In genomic region chr5:32233220-32233695, GRCh38 we compare ENCODE assay signal across 11 cellular contexts. TPM values are rescaled to one million over a fixed set of nuclear protein-coding genes. Genes with fewer than 3 reads are reported as not detected.
A peak's percentile ranks its signal among the peaks of the same experiment; 100 is the strongest.
DNase-seq lines count a peak whose midpoint lies in the region; ATAC-seq, FAIRE-seq and TF ChIP-seq lines count a peak whose summit lies in the region.
"Had no signal": no experiment of that assay in that cellular context is flagged by ENCODE, and none has a peak within 500 bp of the region (broad histone marks: within the 10 kb centered on the region; RNA-seq: fewer than 3 reads in every experiment).

No MANE protein-coding gene starts in this region.

- H3K4me3 ChIP-seq in GM23338 (no peak overlapping the region), WERI-Rb-1 (ENCODE audit: low read depth, low read length) (no peak overlapping the region), kidney (ENCODE audit: low read length in 2 of 2) (no peak overlapping the region), smooth muscle cell (no peak overlapping the region), neuronal stem cell (ENCODE audit: low read length in 2 of 2) (no peak overlapping the region)

- H2BK15ac ChIP-seq in neuronal stem cell (ENCODE audit: low read length): no peak overlapping the region

- H3K14ac ChIP-seq in neuronal stem cell (ENCODE audit: low read length): no peak overlapping the region

- no peak overlapping the region for H4K8ac ChIP-seq in neuronal stem cell (ENCODE audit: low read depth, low read length)

- H3K9ac ChIP-seq in kidney (ENCODE audit: low read length in 2 of 2) (peak overlapping the region in 1 of 2 donors; percentile 24), smooth muscle cell (ENCODE audit: low read depth) (no peak overlapping the region), neuronal stem cell (ENCODE audit: low read depth, low read length, poor library complexity) (no peak overlapping the region)

- no peak overlapping the region for H2AFZ ChIP-seq in GM23338
- H2AFZ ChIP-seq in smooth muscle cell (ENCODE audit: low read depth): no peak overlapping the region
- no peak overlapping the region for H2AFZ ChIP-seq in neuronal stem cell (ENCODE audit: low read length)

- no peak overlapping the region for H3K4me2 ChIP-seq in GM23338
- peak overlapping the region; percentile 32 for H3K4me2 ChIP-seq in smooth muscle cell
- H3K4me2 ChIP-seq in neuronal stem cell (ENCODE audit: insufficient read depth, low read length, poor library complexity, severe bottlenecking): no peak overlapping the region

- peaks cover 8% of the 10 kb centered on the region for H3K27me3 Mint-ChIP-seq in GM23338 (ENCODE audit: insufficient read depth, low read depth, poor library complexity)
- H3K27me3 Mint-ChIP-seq: activated CD8-positive, alpha-beta memory T cell treated with anti-CD3 and anti-CD28 coated beads, Interleukin-2, amount 10 ng/mL, durations not matched to agents 7 days and 5 days; naive B cell had no signal

- peaks cover 59% of the 10 kb centered on the region for H3K36me3 Mint-ChIP-seq in GM23338 (ENCODE audit: low read depth)

- no peak overlapping the region for H3K23ac ChIP-seq in neuronal stem cell (ENCODE audit: low read depth, low read length, poor library complexity)

- H3K79me2 ChIP-seq in GM23338 (replicated peaks; ENCODE audit: insufficient read depth) (no peaks in the 10 kb centered on the region), smooth muscle cell (ENCODE audit: low read depth) (no peaks in the 10 kb centered on the region)

- ATAC-seq in GM23338: no peak
- ATAC-seq in GM21447 (IDR thresholded peaks at IDR 0.05; ENCODE audit: unreplicated experiment): no peak
- no peak for ATAC-seq in GM18511 (IDR thresholded peaks at IDR 0.05; ENCODE audit: unreplicated experiment)
- ATAC-seq in GM21717 (IDR thresholded peaks at IDR 0.05; ENCODE audit: unreplicated experiment): no peak

- no peak overlapping the region for H4K91ac ChIP-seq in neuronal stem cell (ENCODE audit: low read depth, low read length, poor library complexity)

- H3K4ac ChIP-seq in neuronal stem cell (ENCODE audit: low read length): no peak overlapping the region

- WGBS in smooth muscle cell (ENCODE audit: low lambda C conversion rate): 85% methylated on average over 3 of the region's 3 CpGs
- no CpG with 5 or more reads among the region's 3 CpGs for WGBS in neuronal stem cell (ENCODE audit: extremely low coverage in 2 of 2, insufficient read length in 2 of 2, insufficient replicate concordance in 1 of 2), 2 donors

- H3K18ac ChIP-seq in neuronal stem cell (ENCODE audit: low read length): no peak overlapping the region

- H3K36me3 ChIP-seq in GM23338 (ENCODE audit: insufficient read depth) (peaks cover 8% of the 10 kb centered on the region), WERI-Rb-1 (peaks cover 34% of the 10 kb centered on the region), kidney (ENCODE audit: control insufficient read depth in 1 of 2, insufficient read depth in 2 of 2, low read length in 2 of 2) (peaks cover 10 to 18% of the 10 kb centered on the region in 2 donors), smooth muscle cell (ENCODE audit: low read depth) (no peaks in the 10 kb centered on the region), neuronal stem cell (replicated peaks in 1 of 2; ENCODE audit: control insufficient read depth in 2 of 2, insufficient read depth in 2 of 2, low read length in 2 of 2) (peaks cover 15 to 91% of the 10 kb centered on the region in 2 donors)

- no peak overlapping the region for H2BK12ac ChIP-seq in neuronal stem cell (ENCODE audit: low read length)

- H2BK120ac ChIP-seq in neuronal stem cell (ENCODE audit: low read depth, low read length): no peak overlapping the region

- no peak overlapping the region for H2AK5ac ChIP-seq in neuronal stem cell (ENCODE audit: low read depth, low read length)

- H3K9me2 ChIP-seq in GM23338 (ENCODE audit: insufficient read depth): no peaks in the 10 kb centered on the region

- H3K4me1 Mint-ChIP-seq in GM23338: peaks cover 7% of the 10 kb centered on the region

- H3K27ac ChIP-seq in GM23338 (ENCODE audit: low read depth): peak overlapping the region; percentile 50; the same call in 1 of the 2 replicates
- H3K27ac ChIP-seq in WERI-Rb-1: peak overlapping the region; percentile 71
- peak overlapping the region; percentile 18 to 88 for H3K27ac ChIP-seq in kidney (ENCODE audit: low read depth in 2 of 2, low read length in 2 of 2)
- peak overlapping the region; percentile 20 for H3K27ac ChIP-seq in smooth muscle cell (ENCODE audit: low read depth)
- H3K27ac ChIP-seq in neuronal stem cell (replicated peaks; ENCODE audit: low read length): no peak overlapping the region

- H3K9me3 ChIP-seq in WERI-Rb-1 (ENCODE audit: severe bottlenecking) (no peaks in the 10 kb centered on the region), kidney (ENCODE audit: control insufficient read depth in 1 of 2, low read length in 2 of 2) (no peaks in the 10 kb centered on the region), smooth muscle cell (replicated peaks; ENCODE audit: low read depth) (no peaks in the 10 kb centered on the region), neuronal stem cell (replicated peaks in 1 of 2; ENCODE audit: control insufficient read depth in 2 of 2, insufficient read depth in 1 of 2, low read depth in 1 of 2, low read length in 2 of 2) (no peaks in the 10 kb centered on the region)

- DNase-seq in GM23338 (ENCODE audit: low spot score) (no peak), WERI-Rb-1 (no peak), kidney (no peak), smooth muscle cell (lab: John Stamatoyannopoulos, UW; ENCODE audit: unreplicated experiment) (no peak), neuronal stem cell (ENCODE audit: low spot score) (no peak)

- no peaks in the 10 kb centered on the region for H3K79me1 ChIP-seq in neuronal stem cell (ENCODE audit: low read depth, low read length)

- H3K27me3 ChIP-seq in GM23338 (ENCODE audit: insufficient read depth) (no peaks in the 10 kb centered on the region), WERI-Rb-1 (ENCODE audit: insufficient read depth, low read depth, severe bottlenecking) (no peaks in the 10 kb centered on the region), smooth muscle cell (ENCODE audit: low read depth) (no peaks in the 10 kb centered on the region), neuronal stem cell (ENCODE audit: control insufficient read depth in 3 of 3, insufficient read depth in 3 of 3, low read depth in 1 of 3, low read length in 3 of 3) (no peaks in the 10 kb centered on the region)

- H2BK5ac ChIP-seq in neuronal stem cell (ENCODE audit: low read length): no peak overlapping the region

- H3K9me3 Mint-ChIP-seq in GM23338: no peaks in the 10 kb centered on the region
- H3K9me3 Mint-ChIP-seq: naive B cell had no signal

- intact Hi-C loops in kidney (cut with DNase I): loop anchor here (10.0 kb wide), 1 partner anchor 92 kb away; no protein-coding TSS in a partner anchor

- TF ChIP-seq CTCF in GM23338 (conservative IDR thresholded peaks at IDR 0.05; ENCODE audit: low read depth in 2 of 2): no peak
- no peak for TF ChIP-seq CTCF in WERI-Rb-1 (IDR thresholded peaks at IDR 0.05; ENCODE audit: low read depth, low read length)
- no peak for TF ChIP-seq CTCF in kidney (IDR thresholded peaks at IDR 0.05; ENCODE audit: borderline replicate concordance, extremely low read depth, insufficient read depth)
- no peak for TF ChIP-seq CTCF in smooth muscle cell (IDR thresholded peaks at IDR 0.05; ENCODE audit: borderline replicate concordance, insufficient read depth, poor library complexity, severe bottlenecking)

- H3F3A ChIP-seq in GM23338 (replicated peaks; ENCODE audit: low read depth): peaks cover 6% of the 10 kb centered on the region; the same call in 1 of the 2 replicates
- H3F3A ChIP-seq in smooth muscle cell (ENCODE audit: low read depth): peaks cover 4% of the 10 kb centered on the region

- H3K27ac Mint-ChIP-seq in GM23338: peak overlapping the region; percentile 36; the same call in 1 of the 2 replicates

- H4K20me1 ChIP-seq in GM23338 (replicated peaks; ENCODE audit: insufficient read depth) (no peaks in the 10 kb centered on the region; the same call in 1 of the 2 replicates), smooth muscle cell (ENCODE audit: low read depth) (no peaks in the 10 kb centered on the region)

- H3K4me1 ChIP-seq in GM23338 (ENCODE audit: insufficient read depth): no peaks in the 10 kb centered on the region
- peaks cover 22% of the 10 kb centered on the region in 2 donors for H3K4me1 ChIP-seq in kidney (ENCODE audit: control insufficient read depth in 1 of 2, insufficient read depth in 1 of 2, low read depth in 1 of 2, low read length in 2 of 2)
- H3K4me1 ChIP-seq in smooth muscle cell (ENCODE audit: low read depth): no peaks in the 10 kb centered on the region
- H3K4me1 ChIP-seq in neuronal stem cell (ENCODE audit: control insufficient read depth in 2 of 2, insufficient read depth in 1 of 2, low read depth in 1 of 2, low read length in 2 of 2): no peaks in the 10 kb centered on the region

- no peak overlapping the region for H3K4me3 Mint-ChIP-seq in GM23338
- H3K4me3 Mint-ChIP-seq: activated CD8-positive, alpha-beta memory T cell treated with anti-CD3 and anti-CD28 coated beads, Interleukin-2, amount 10 ng/mL, durations not matched to agents 7 days and 5 days; naive B cell had no signal

- FAIRE-seq in kidney (lab: Jason Lieb, UNC): no peak
- FAIRE-seq: H1 had no signal

TF ChIP-seq in GM23338, 12 proteins besides CTCF, POLR2A, EP300 and RAD21 (continues in another document):
- TF ChIP-seq EZH2 (IDR thresholded peaks at IDR 0.05; ENCODE audit: low read depth, unreplicated experiment) (no peak), EZH2phosphoT487 (IDR thresholded peaks at IDR 0.05; ENCODE audit: unreplicated experiment) (no peak), JUNB (IDR thresholded peaks at IDR 0.05; ENCODE audit: unreplicated experiment) (no peak), CREB1 (CRISPR knock-in tag; IDR thresholded peaks at IDR 0.05; ENCODE audit: low read depth) (no peak)

RNA-seq across cellular contexts. Expression of gene GOLPH3, which starts 59.1 kb away (rescaled TPM):
- 96.1 and 113 TPM in 2 replicates for total RNA-seq in GM23338 (2014; rRNA removed; shearing (Covaris generic))
- polyA plus RNA-seq in GM23338 (2016; fragmentation: Nextera tagmentation; extraction: Ambion mirVana) (61.7 and 68.5 TPM in 2 replicates), kidney (ENCODE audit: insufficient read depth, low read depth, low replicate concordance) (38.5 TPM), smooth muscle cell (91.6 and 95.3 TPM in 2 replicates)
- total RNA-seq in kidney (118 TPM), smooth muscle cell (108 and 112 TPM in 2 replicates)
- 61.8 TPM for polyA plus RNA-seq in neuronal stem cell (2013, experiment 1 of 2)
- polyA plus RNA-seq in neuronal stem cell (2013, experiment 2 of 2): 60.8 TPM
